In genomic region chr13:73327579-73327978, GRCh38 we compare ENCODE assay signal across 17 cellular contexts.
DNase-seq lines count a peak whose midpoint lies in the region; ATAC-seq and TF ChIP-seq lines count a peak whose summit lies in the region.
"Had no signal": no experiment of that assay in that cellular context is flagged by ENCODE, and none has a peak within 500 bp of the region (broad histone marks: within the 10 kb centered on the region; RNA-seq: fewer than 3 reads in every experiment).

No MANE protein-coding gene starts in this region.

- CTCF ChIA-PET in Calu3 (lab: Charles Lee) (no interaction called here), PC-3 (lab: Charles Lee) (no interaction called here)
- CTCF ChIA-PET in activated CD8-positive, alpha-beta memory T cell treated with anti-CD3 and anti-CD28 coated beads, Interleukin-2, amount 10 ng/mL, durations not matched to agents 7 days and 5 days (lab: Charles Lee): no interaction called here

- no peaks in the 10 kb centered on the region for H3K27me3 ChIP-seq in PC-3 (ENCODE audit: low read length)
- H3K27me3 ChIP-seq: BLaER1 had no signal

- H3K9me3 ChIP-seq in PC-3 (ENCODE audit: low read length): no peaks in the 10 kb centered on the region
- H3K9me3 ChIP-seq: BLaER1 had no signal

- peaks cover 32% of the 10 kb centered on the region for H3K4me1 ChIP-seq in PC-3 (ENCODE audit: insufficient read depth, low read length)
- H3K4me1 ChIP-seq: BLaER1 had no signal

- no peaks in the 10 kb centered on the region for H3K36me3 ChIP-seq in PC-3 (ENCODE audit: low read depth, low read length)
- H3K36me3 ChIP-seq: BLaER1 had no signal

- H3K4me3 Mint-ChIP-seq in Calu3 (ENCODE audit: low read depth, unreplicated experiment) (no peak overlapping the region), progenitor cell of endocrine pancreas (ENCODE audit: low read depth) (no peak overlapping the region)
- no peak overlapping the region for H3K4me3 Mint-ChIP-seq in activated CD8-positive, alpha-beta memory T cell treated with anti-CD3 and anti-CD28 coated beads, Interleukin-2, amount 10 ng/mL, durations not matched to agents 7 days and 5 days
- H3K4me3 Mint-ChIP-seq: CD14-positive monocyte; CD4-positive, alpha-beta memory T cell; IgD-negative memory B cell had no signal

- H3K27ac Mint-ChIP-seq in Calu3 (ENCODE audit: unreplicated experiment) (peak overlapping the region; percentile 93), progenitor cell of endocrine pancreas (peak overlapping the region; percentile 86)
- H3K27ac Mint-ChIP-seq in activated CD8-positive, alpha-beta memory T cell treated with anti-CD3 and anti-CD28 coated beads, Interleukin-2, amount 10 ng/mL, durations not matched to agents 7 days and 5 days: no peak overlapping the region
- H3K27ac Mint-ChIP-seq: CD14-positive monocyte; CD4-positive, alpha-beta memory T cell; IgD-negative memory B cell had no signal

- no peak for ATAC-seq in PC-3
- ATAC-seq in left lobe of liver: peak; percentile 52
- no peak for ATAC-seq in activated CD8-positive, alpha-beta memory T cell treated with anti-CD3 and anti-CD28 coated beads, Interleukin-2, amount 10 ng/mL, durations not matched to agents 7 days and 5 days
- ATAC-seq in HG03457 (IDR thresholded peaks at IDR 0.05; ENCODE audit: unreplicated experiment): no peak
- ATAC-seq: GM12878 had no signal

- H3K36me3 Mint-ChIP-seq in Calu3 (ENCODE audit: insufficient read depth, unreplicated experiment) (peaks cover 12% of the 10 kb centered on the region), progenitor cell of endocrine pancreas (ENCODE audit: insufficient read depth) (no peaks in the 10 kb centered on the region)
- H3K36me3 Mint-ChIP-seq in activated CD8-positive, alpha-beta memory T cell treated with anti-CD3 and anti-CD28 coated beads, Interleukin-2, amount 10 ng/mL, durations not matched to agents 7 days and 5 days: no peaks in the 10 kb centered on the region
- H3K36me3 Mint-ChIP-seq: CD14-positive monocyte; CD4-positive, alpha-beta memory T cell; IgD-negative memory B cell had no signal

- peak overlapping the region; percentile 95 for H3K27ac ChIP-seq in PC-3 (ENCODE audit: low read length)
- H3K27ac ChIP-seq: BLaER1 had no signal

- intact Hi-C loops in Calu3 (cut with micrococcal nuclease; ENCODE audit: unreplicated experiment) (loop anchor here (5.0 kb wide), 5 partner anchors 40 to 375 kb away; no protein-coding TSS in a partner anchor), PC-3 (cut with micrococcal nuclease) (loop anchor here (5.0 kb wide), 1 partner anchor 250 kb away; no protein-coding TSS in a partner anchor)

- no peaks in the 10 kb centered on the region for H3K9me2 ChIP-seq in PC-3 (replicated peaks; ENCODE audit: low read length)

- H3K79me2 ChIP-seq in PC-3 (ENCODE audit: low read length): no peaks in the 10 kb centered on the region

- H3K4me1 Mint-ChIP-seq in Calu3 (ENCODE audit: low read depth, unreplicated experiment) (peaks cover 11% of the 10 kb centered on the region), progenitor cell of endocrine pancreas (ENCODE audit: low read depth) (peaks cover 41% of the 10 kb centered on the region)
- no peaks in the 10 kb centered on the region for H3K4me1 Mint-ChIP-seq in activated CD8-positive, alpha-beta memory T cell treated with anti-CD3 and anti-CD28 coated beads, Interleukin-2, amount 10 ng/mL, durations not matched to agents 7 days and 5 days
- H3K4me1 Mint-ChIP-seq: CD14-positive monocyte; CD4-positive, alpha-beta memory T cell; IgD-negative memory B cell had no signal

- POLR2A ChIA-PET in PC-3 (lab: Charles Lee; ENCODE audit: unreplicated experiment): no interaction called here

- BruUV-seq in Calu3 (replicated peaks; lab: Mats Ljungman, UMichigan): no TSS peak
- no TSS peak for BruUV-seq in PC-3 (replicated peaks; lab: Mats Ljungman, UMichigan)

- H3K9ac ChIP-seq in PC-3 (ENCODE audit: low read length): no peak overlapping the region
- H3K9ac ChIP-seq: BLaER1 had no signal

- no peak overlapping the region for H3K4me2 ChIP-seq in PC-3 (ENCODE audit: low read length)
- H3K4me2 ChIP-seq: BLaER1 had no signal

- TF ChIP-seq CTCF in Calu3 (IDR thresholded peaks at IDR 0.05; ENCODE audit: unreplicated experiment): no peak
- no peak for TF ChIP-seq CTCF in PC-3 (conservative IDR thresholded peaks at IDR 0.05; ENCODE audit: low read depth, low read length)
- TF ChIP-seq CTCF in progenitor cell of endocrine pancreas (IDR thresholded peaks at IDR 0.05; ENCODE audit: unreplicated experiment): no peak

- no peak overlapping the region for H3K4me3 ChIP-seq in PC-3 (ENCODE audit: low read length)
- H3K4me3 ChIP-seq: BLaER1, GM12878 had no signal

- DNase-seq in Calu3: no peak
- no peak for DNase-seq in PC-3
- DNase-seq in left lobe of liver (ENCODE audit: low spot score): no peak
- DNase-seq in progenitor cell of endocrine pancreas (ENCODE audit: low spot score, unreplicated experiment): no peak
- no peak for DNase-seq in activated CD8-positive, alpha-beta memory T cell treated with anti-CD3 and anti-CD28 coated beads, Interleukin-2, amount 10 ng/mL, durations not matched to agents 7 days and 5 days
- no peak for DNase-seq in HCEC 1CT
- DNase-seq: 8988T; CD4-positive, alpha-beta memory T cell; DND-41; EL; GOT3; H7 had no signal

- H4K20me1 ChIP-seq in PC-3 (ENCODE audit: low read length): no peaks in the 10 kb centered on the region
- H4K20me1 ChIP-seq: BLaER1 had no signal

- H3F3A ChIP-seq in PC-3 (ENCODE audit: low read length, unreplicated experiment): no peaks in the 10 kb centered on the region

- H2AFZ ChIP-seq in PC-3 (ENCODE audit: low read length): no peak overlapping the region

- no peaks in the 10 kb centered on the region for H3K9me3 Mint-ChIP-seq in Calu3 (ENCODE audit: low read depth, unreplicated experiment)
- H3K9me3 Mint-ChIP-seq in progenitor cell of endocrine pancreas (ENCODE audit: low read depth): peaks cover 10% of the 10 kb centered on the region
- no peaks in the 10 kb centered on the region for H3K9me3 Mint-ChIP-seq in activated CD8-positive, alpha-beta memory T cell treated with anti-CD3 and anti-CD28 coated beads, Interleukin-2, amount 10 ng/mL, durations not matched to agents 7 days and 5 days (ENCODE audit: low read depth)

- H3K27me3 Mint-ChIP-seq in Calu3 (ENCODE audit: unreplicated experiment) (no peaks in the 10 kb centered on the region), progenitor cell of endocrine pancreas (no peaks in the 10 kb centered on the region)
- peaks cover 11% of the 10 kb centered on the region for H3K27me3 Mint-ChIP-seq in activated CD8-positive, alpha-beta memory T cell treated with anti-CD3 and anti-CD28 coated beads, Interleukin-2, amount 10 ng/mL, durations not matched to agents 7 days and 5 days
